In genomic region chr10:61760943-61761824, GRCh38 we compare ENCODE assay signal across 9 cellular contexts.
DNase-seq lines count a peak whose midpoint lies in the region; ATAC-seq lines count a peak whose summit lies in the region.
"Had no signal": no experiment of that assay in that cellular context is flagged by ENCODE, and none has a peak within 500 bp of the region (broad histone marks: within the 10 kb centered on the region; RNA-seq: fewer than 3 reads in every experiment).

No MANE protein-coding gene starts in this region.

- no peak overlapping the region for H3K23ac ChIP-seq in neuronal stem cell (ENCODE audit: low read depth, low read length, poor library complexity)

- H3K4me1 ChIP-seq in duodenal mucosa (ENCODE audit: control insufficient read depth in 1 of 2, insufficient read depth in 2 of 2, low read length in 2 of 2) = peaks cover 30 to 57% of the 10 kb centered on the region in 2 donors
- H3K4me1 ChIP-seq in neuronal stem cell (ENCODE audit: control insufficient read depth in 2 of 2, insufficient read depth in 1 of 2, low read depth in 1 of 2, low read length in 2 of 2) = no peaks in the 10 kb centered on the region

- H3K18ac ChIP-seq in neuronal stem cell (ENCODE audit: low read length) = no peak overlapping the region

- no peak overlapping the region for H3K4me2 ChIP-seq in neuronal stem cell (ENCODE audit: insufficient read depth, low read length, poor library complexity, severe bottlenecking)

- H3K27me3 ChIP-seq in duodenal mucosa (ENCODE audit: control insufficient read depth in 1 of 2, insufficient read depth in 2 of 2, low read length in 2 of 2) (no peaks in the 10 kb centered on the region), neuronal stem cell (ENCODE audit: control insufficient read depth in 3 of 3, insufficient read depth in 3 of 3, low read depth in 1 of 3, low read length in 3 of 3) (no peaks in the 10 kb centered on the region)

- DNase-seq in GM03348 (ENCODE audit: low spot score) = peak; percentile 44
- peak; percentile 78 for DNase-seq in NCI-H82 (lab: John Stamatoyannopoulos, UW)
- peak; percentile 96 for DNase-seq in renal cortical epithelial cell (ENCODE audit: low read depth)
- DNase-seq in activated naive CD4-positive, alpha-beta T cell treated with anti-CD3 and anti-CD28 coated beads, Interleukin-2, amount 50 U/mL, for 16 hours = no peak
- no peak for DNase-seq in activated effector memory CD4-positive, alpha-beta T cell treated with anti-CD3 and anti-CD28 coated beads, Interleukin-2, amount 50 U/mL, for 16 hours
- DNase-seq in neuronal stem cell (ENCODE audit: low spot score) = no peak

- H2BK15ac ChIP-seq in neuronal stem cell (ENCODE audit: low read length) = no peak overlapping the region

- no peaks in the 10 kb centered on the region for H3K9me3 ChIP-seq in duodenal mucosa (ENCODE audit: control insufficient read depth in 1 of 2, low read length in 2 of 2)
- H3K9me3 ChIP-seq in neuronal stem cell (replicated peaks in 1 of 2; ENCODE audit: control insufficient read depth in 2 of 2, insufficient read depth in 1 of 2, low read depth in 1 of 2, low read length in 2 of 2) = no peaks in the 10 kb centered on the region

- H3K4me3 ChIP-seq in duodenal mucosa (ENCODE audit: low read depth in 1 of 2, low read length in 2 of 2) (peak overlapping the region in 1 of 2 donors; percentile 26), neuronal stem cell (ENCODE audit: low read length in 2 of 2) (no peak overlapping the region)
- H3K4me3 ChIP-seq: lung had no signal

- H2AFZ ChIP-seq in neuronal stem cell (ENCODE audit: low read length) = no peak overlapping the region

- no peak overlapping the region for H2BK12ac ChIP-seq in neuronal stem cell (ENCODE audit: low read length)

- H3K9ac ChIP-seq in duodenal mucosa (ENCODE audit: low read depth in 1 of 2, low read length in 2 of 2) (peak overlapping the region in 1 of 2 donors; percentile 16), neuronal stem cell (ENCODE audit: low read depth, low read length, poor library complexity) (no peak overlapping the region)

- no peak overlapping the region for H2BK5ac ChIP-seq in neuronal stem cell (ENCODE audit: low read length)

- H2AK5ac ChIP-seq in neuronal stem cell (ENCODE audit: low read depth, low read length) = no peak overlapping the region

- no peak overlapping the region for H4K91ac ChIP-seq in neuronal stem cell (ENCODE audit: low read depth, low read length, poor library complexity)

- H3K4ac ChIP-seq in neuronal stem cell (ENCODE audit: low read length) = no peak overlapping the region

- no peaks in the 10 kb centered on the region for H3K36me3 ChIP-seq in duodenal mucosa (ENCODE audit: control insufficient read depth in 1 of 2, insufficient read depth in 2 of 2, low read length in 2 of 2)
- H3K36me3 ChIP-seq in neuronal stem cell (replicated peaks in 1 of 2; ENCODE audit: control insufficient read depth in 2 of 2, insufficient read depth in 2 of 2, low read length in 2 of 2) = no peaks in the 10 kb centered on the region

- ATAC-seq in HG02642 (IDR thresholded peaks at IDR 0.05; ENCODE audit: poor library complexity, unreplicated experiment) = no peak

- no peaks in the 10 kb centered on the region for H3K79me1 ChIP-seq in neuronal stem cell (ENCODE audit: low read depth, low read length)

- H3K14ac ChIP-seq in neuronal stem cell (ENCODE audit: low read length) = no peak overlapping the region

- no peak overlapping the region for H4K8ac ChIP-seq in neuronal stem cell (ENCODE audit: low read depth, low read length)

- no peak overlapping the region for H2BK120ac ChIP-seq in neuronal stem cell (ENCODE audit: low read depth, low read length)

- H3K27ac ChIP-seq in duodenal mucosa (ENCODE audit: low read depth, low read length) (peak overlapping the region; percentile 68), neuronal stem cell (replicated peaks; ENCODE audit: low read length) (no peak overlapping the region)

- no CpG with 5 or more reads among the region's 4 CpGs for WGBS in neuronal stem cell (ENCODE audit: extremely low coverage in 2 of 2, insufficient read length in 2 of 2, insufficient replicate concordance in 1 of 2), 2 donors

Comparison
In these comparisons a context has a peak if more than half of its experiments do, and no peak if none do; other contexts are left out.
1. DNase-seq: peak in GM03348 (single experiment), NCI-H82 (single experiment) and renal cortical epithelial cell (single experiment); none in activated naive CD4-positive, alpha-beta T cell treated with anti-CD3 and anti-CD28 coated beads, Interleukin-2, amount 50 U/mL, for 16 hours (single experiment), activated effector memory CD4-positive, alpha-beta T cell treated with anti-CD3 and anti-CD28 coated beads, Interleukin-2, amount 50 U/mL, for 16 hours (single experiment) and neuronal stem cell (single experiment).